ENCODE assay signal across 16 cellular contexts in the genomic region with DNA sequence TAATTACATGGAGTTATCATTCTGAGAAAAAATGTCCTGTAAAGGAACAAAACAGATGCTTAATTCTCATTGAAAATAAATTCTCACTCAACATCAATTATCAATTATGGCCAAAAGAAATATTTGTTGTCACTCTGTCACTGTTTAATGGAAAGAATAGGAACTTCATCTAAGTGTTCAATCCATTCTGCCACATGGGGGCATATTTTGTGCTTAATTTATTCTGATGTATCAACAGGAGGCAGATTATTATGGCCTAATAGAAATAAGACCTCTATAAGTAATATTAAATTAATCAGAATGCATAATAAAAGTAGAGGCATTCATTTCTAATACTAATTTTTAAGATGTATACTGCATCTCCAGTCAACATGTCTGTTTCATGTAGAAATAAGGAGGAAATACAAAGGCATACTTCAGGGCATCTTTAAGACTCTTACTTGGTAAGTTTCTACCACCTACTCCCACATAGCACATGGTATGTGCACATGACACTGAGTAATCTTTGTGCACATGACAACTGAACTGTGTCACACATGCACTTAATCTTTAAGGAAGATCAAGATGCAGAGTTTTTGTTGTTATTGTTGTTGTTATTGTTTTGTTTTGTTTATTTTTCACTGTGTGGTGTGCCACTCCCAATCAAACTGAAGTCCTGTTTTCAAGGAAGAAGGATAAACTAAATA.
DNase-seq lines count a peak whose midpoint lies in the region; ATAC-seq and TF ChIP-seq lines count a peak whose summit lies in the region.
"Had no signal": no experiment of that assay in that cellular context is flagged by ENCODE, and none has a peak within 500 bp of the region (broad histone marks: within the 10 kb centered on the region; RNA-seq: fewer than 3 reads in every experiment).

No MANE protein-coding gene starts in this region.

- intact Hi-C loops in left ventricle myocardium inferior (cut with micrococcal nuclease) (no loop called here), Right ventricle myocardium inferior (cut with DNase I) (no loop called here), PC-3 (cut with micrococcal nuclease) (loop anchor here (5.0 to 10.0 kb wide), 3 partner anchors 407 to 680 kb away; a partner anchor contains a TSS)

- no peaks in the 10 kb centered on the region for H3K79me2 ChIP-seq in PC-3 (ENCODE audit: low read length)

- H3K4me2 ChIP-seq in PC-3 (ENCODE audit: low read length) = no peak overlapping the region

- no peaks in the 10 kb centered on the region for H3K4me1 Mint-ChIP-seq in stimulated activated naive B cell treated with anti-CD40 and anti-IgM and Interleukin-4, amounts not matched to agents 10 μg/mL and 1 μg/mL and 100 μg/mL, for 72 hours

- H3K4me3 ChIP-seq in left ventricle myocardium inferior = no peak overlapping the region
- no peak overlapping the region for H3K4me3 ChIP-seq in PC-3 (ENCODE audit: low read length)
- H3K4me3 ChIP-seq: ascending aorta had no signal

- no peak overlapping the region for H3K4me3 Mint-ChIP-seq in stimulated activated naive B cell treated with anti-CD40 and anti-IgM and Interleukin-4, amounts not matched to agents 10 μg/mL and 1 μg/mL and 100 μg/mL, for 72 hours

- no TSS peak for BruUV-seq in PC-3 (replicated peaks; lab: Mats Ljungman, UMichigan)

- H3K9ac ChIP-seq in PC-3 (ENCODE audit: low read length) = no peak overlapping the region

- DNase-seq in left ventricle myocardium inferior = no peak
- DNase-seq in Right ventricle myocardium inferior (ENCODE audit: missing footprints) = no peak
- DNase-seq in PC-3 = peak; percentile 31
- no peak for DNase-seq in stimulated activated naive B cell treated with anti-CD40 and anti-IgM and Interleukin-4, amounts not matched to agents 10 μg/mL and 1 μg/mL and 100 μg/mL, for 72 hours
- no peak for DNase-seq in ureter (ENCODE audit: low spot score)
- DNase-seq: DND-41, kidney, MM.1S, NCI-H2171 treated with DMSO at 0.1 percent for 48 hours, occipital lobe, small intestine had no signal

- CTCF ChIA-PET in PC-3 (lab: Charles Lee) = no interaction called here

- no peaks in the 10 kb centered on the region for H3K36me3 Mint-ChIP-seq in stimulated activated naive B cell treated with anti-CD40 and anti-IgM and Interleukin-4, amounts not matched to agents 10 μg/mL and 1 μg/mL and 100 μg/mL, for 72 hours

- no peaks in the 10 kb centered on the region for H3K27me3 Mint-ChIP-seq in stimulated activated naive B cell treated with anti-CD40 and anti-IgM and Interleukin-4, amounts not matched to agents 10 μg/mL and 1 μg/mL and 100 μg/mL, for 72 hours

- H3K9me2 ChIP-seq in PC-3 (replicated peaks; ENCODE audit: low read length) = no peaks in the 10 kb centered on the region

- H3K4me1 ChIP-seq in left ventricle myocardium inferior (no peaks in the 10 kb centered on the region), PC-3 (ENCODE audit: insufficient read depth, low read length) (peaks cover 8% of the 10 kb centered on the region)
- H3K4me1 ChIP-seq: ascending aorta had no signal

- POLR2A ChIA-PET in PC-3 (lab: Charles Lee; ENCODE audit: unreplicated experiment) = no interaction called here

- TF ChIP-seq CTCF in left ventricle myocardium inferior (IDR thresholded peaks at IDR 0.05; ENCODE audit: borderline replicate concordance) (peak; percentile 24), PC-3 (conservative IDR thresholded peaks at IDR 0.05; ENCODE audit: low read depth, low read length) (peak; percentile 44)

- no peak for ATAC-seq in Right ventricle myocardium inferior
- ATAC-seq in PC-3 = no peak
- peak; percentile 41 for ATAC-seq in esophagus mucosa
- ATAC-seq in stimulated activated naive B cell treated with anti-CD40 and anti-IgM and Interleukin-4, amounts not matched to agents 10 μg/mL and 1 μg/mL and 100 μg/mL, for 72 hours (replicated peaks) = no peak
- no peak for ATAC-seq in HG03432 (IDR thresholded peaks at IDR 0.05; ENCODE audit: unreplicated experiment)
- ATAC-seq in GM21528 (IDR thresholded peaks at IDR 0.05; ENCODE audit: low FRiP score, unreplicated experiment) = no peak

- no peaks in the 10 kb centered on the region for H3K9me3 Mint-ChIP-seq in stimulated activated naive B cell treated with anti-CD40 and anti-IgM and Interleukin-4, amounts not matched to agents 10 μg/mL and 1 μg/mL and 100 μg/mL, for 72 hours
- H3K9me3 Mint-ChIP-seq: activated T-helper 2 cell treated with anti-CD3 and anti-CD28 coated beads, Interferon-gamma antibody, Interleukin-2, Interleukin-4, amounts not matched to agents 10 μg/mL and 5 μg/mL and 100 μg/mL, durations not matched to agents 14 hours and 24 hours and 36 hours had no signal

- no peak overlapping the region for H2AFZ ChIP-seq in PC-3 (ENCODE audit: low read length)

- H3F3A ChIP-seq in PC-3 (ENCODE audit: low read length, unreplicated experiment) = no peaks in the 10 kb centered on the region

- H3K27me3 ChIP-seq in left ventricle myocardium inferior (ENCODE audit: low read depth) (no peaks in the 10 kb centered on the region), PC-3 (ENCODE audit: low read length) (no peaks in the 10 kb centered on the region)
- H3K27me3 ChIP-seq: ascending aorta had no signal

- peak overlapping the region; percentile 14 for H3K27ac Mint-ChIP-seq in stimulated activated naive B cell treated with anti-CD40 and anti-IgM and Interleukin-4, amounts not matched to agents 10 μg/mL and 1 μg/mL and 100 μg/mL, for 72 hours
- H3K27ac Mint-ChIP-seq: activated T-helper 2 cell treated with anti-CD3 and anti-CD28 coated beads, Interferon-gamma antibody, Interleukin-2, Interleukin-4, amounts not matched to agents 10 μg/mL and 5 μg/mL and 100 μg/mL, durations not matched to agents 14 hours and 24 hours and 36 hours had no signal

- no peak overlapping the region for H3K27ac ChIP-seq in left ventricle myocardium inferior (replicated peaks)
- H3K27ac ChIP-seq in PC-3 (ENCODE audit: low read length) = no peak overlapping the region
- H3K27ac ChIP-seq: ascending aorta had no signal

- no peaks in the 10 kb centered on the region for H3K9me3 ChIP-seq in left ventricle myocardium inferior (replicated peaks)
- H3K9me3 ChIP-seq in PC-3 (ENCODE audit: low read length) = no peaks in the 10 kb centered on the region
- H3K9me3 ChIP-seq: ascending aorta had no signal

- no peaks in the 10 kb centered on the region for H3K36me3 ChIP-seq in left ventricle myocardium inferior
- no peaks in the 10 kb centered on the region for H3K36me3 ChIP-seq in PC-3 (ENCODE audit: low read depth, low read length)
- H3K36me3 ChIP-seq: ascending aorta had no signal

- H4K20me1 ChIP-seq in PC-3 (ENCODE audit: low read length) = no peaks in the 10 kb centered on the region
